ENCODE assay signal across 20 cellular contexts in genomic region chr2:10795508-10796046, GRCh38.
"Had no signal": no experiment of that assay in that cellular context is flagged by ENCODE, and none has a peak within 500 bp of the region (broad histone marks: within the 10 kb centered on the region; RNA-seq: fewer than 3 reads in every experiment).

No MANE protein-coding gene starts in this region.

- H3K4me1 Mint-ChIP-seq: endodermal cell, neural crest cell had no signal

- H3K4me1 ChIP-seq: foreskin keratinocyte had no signal

- H3K27ac Mint-ChIP-seq: activated naive CD8-positive, alpha-beta T cell treated with anti-CD3 and anti-CD28 coated beads, Interleukin-2, amount 10 ng/mL, durations not matched to agents 7 days and 5 days; endodermal cell; progenitor cell of endocrine pancreas had no signal

- H3K27ac ChIP-seq: body of pancreas, dorsolateral prefrontal cortex, foreskin keratinocyte, thoracic aorta, upper lobe of left lung, WERI-Rb-1 had no signal

- H3K9me3 Mint-ChIP-seq: activated naive CD8-positive, alpha-beta T cell treated with anti-CD3 and anti-CD28 coated beads, Interleukin-2, amount 10 ng/mL, durations not matched to agents 7 days and 5 days; endodermal cell; neural crest cell had no signal

- H3K27me3 ChIP-seq: body of pancreas, dorsolateral prefrontal cortex, foreskin keratinocyte, upper lobe of left lung had no signal

- H3K27me3 Mint-ChIP-seq: activated naive CD8-positive, alpha-beta T cell treated with anti-CD3 and anti-CD28 coated beads, Interleukin-2, amount 10 ng/mL, durations not matched to agents 7 days and 5 days; progenitor cell of endocrine pancreas had no signal

- H3K4me3 ChIP-seq: body of pancreas, dorsolateral prefrontal cortex, lung, thoracic aorta, upper lobe of left lung had no signal

- DNase-seq: activated CD4-positive, alpha-beta T cell treated with anti-CD3 and anti-CD28 coated beads for 48 hours; activated effector memory CD4-positive, alpha-beta T cell treated with anti-CD3 and anti-CD28 coated beads, Interleukin-2, amount 50 U/mL, for 16 hours; activated naive CD8-positive, alpha-beta T cell treated with anti-CD3 and anti-CD28 coated beads, Interleukin-2, amount 10 ng/mL, durations not matched to agents 7 days and 5 days; activated T-cell treated with anti-CD3 and anti-CD28 coated beads, Interleukin-2, amount 50 U/mL, for 1 hour; body of pancreas; central memory CD4-positive, alpha-beta T cell; dorsolateral prefrontal cortex; foreskin keratinocyte; hypothalamus; islet precursor cell; midbrain; right cardiac atrium; stimulated activated CD4-positive, alpha-beta T cell treated with anti-CD3 and anti-CD28 coated beads, Interleukin-2, amount 100 ng/mL, for 24 hours; upper lobe of left lung; WERI-Rb-1 had no signal

- H3K4me3 Mint-ChIP-seq: activated naive CD8-positive, alpha-beta T cell treated with anti-CD3 and anti-CD28 coated beads, Interleukin-2, amount 10 ng/mL, durations not matched to agents 7 days and 5 days; endodermal cell; neural crest cell had no signal

- H3K9me3 ChIP-seq: body of pancreas, thoracic aorta, upper lobe of left lung had no signal
